1 cellular context compared by ENCODE assay signal in genomic region chr1:18668051-18668450, GRCh38.
TF ChIP-seq lines count a peak whose summit lies in the region.

No MANE protein-coding gene starts in this region.

TF ChIP-seq in HEK293, 187 proteins besides CTCF, POLR2A, EP300 and RAD21 (continued from another document):
- TF ChIP-seq AEBP2 (tag by site-specific recombination; IDR thresholded peaks at IDR 0.05; ENCODE audit: borderline replicate concordance), result no peak
- TF ChIP-seq ZNF664 (tag by site-specific recombination; IDR thresholded peaks at IDR 0.05), result peak; percentile 49; the same call in 1 of the 2 replicates
- no peak for TF ChIP-seq ZNF792 (tag by site-specific recombination; IDR thresholded peaks at IDR 0.05)
- no peak for TF ChIP-seq FEZF1 (tag by site-specific recombination; IDR thresholded peaks at IDR 0.05)
